ENCODE assay signal across 7 cellular contexts in the genomic region with DNA sequence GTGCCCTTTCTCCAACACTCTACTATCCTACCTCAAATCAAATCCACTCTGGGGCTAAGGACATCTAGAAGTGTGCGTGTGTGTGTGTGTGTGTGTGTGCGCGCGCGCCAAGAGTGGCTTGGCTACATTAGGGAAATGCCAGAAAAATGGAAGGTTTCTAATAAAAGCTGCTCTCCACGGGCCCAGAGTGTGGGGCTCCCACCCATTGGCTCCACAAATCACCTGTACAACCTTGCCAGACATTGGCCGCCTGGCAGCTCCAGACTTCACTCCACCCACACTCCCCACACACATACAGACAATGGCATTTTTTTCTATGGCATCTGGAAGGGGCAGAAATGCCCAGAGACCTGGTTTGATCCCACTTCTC. TPM values are rescaled to one million over a fixed set of nuclear protein-coding genes. Genes with fewer than 3 reads are reported as not detected.
DNase-seq lines count a peak whose midpoint lies in the region; ATAC-seq, FAIRE-seq and TF ChIP-seq lines count a peak whose summit lies in the region.

No MANE protein-coding gene starts in this region.

- intact Hi-C loops in HCT116 (cut with micrococcal nuclease), result no loop called here

- H3K4me2 ChIP-seq in HCT116 (ENCODE audit: low read length), result peak overlapping the region; percentile 97
- peak overlapping the region; percentile 82 for H3K4me2 ChIP-seq in hepatocyte

- peaks cover 9 to 11% (median 11%) of the 10 kb centered on the region in 3 donors for H3K4me1 Mint-ChIP-seq in T-cell

- peaks cover 15 to 28% of the 10 kb centered on the region in 2 experiments for H3K4me1 ChIP-seq in HCT116 (ENCODE audit: control insufficient read depth in 1 of 2, insufficient read depth in 2 of 2, low read length in 2 of 2)
- H3K4me1 ChIP-seq in hepatocyte (ENCODE audit: insufficient read depth), result no peaks in the 10 kb centered on the region
- no peaks in the 10 kb centered on the region for H3K4me1 ChIP-seq in small intestine (ENCODE audit: control insufficient read depth in 2 of 2, insufficient read depth in 1 of 2, low read depth in 1 of 2, low read length in 1 of 2)

- H3K27ac Mint-ChIP-seq in T-cell, result no peak overlapping the region

- H3K36me3 ChIP-seq in HCT116 (ENCODE audit: control insufficient read depth in 1 of 2, insufficient read depth in 2 of 2, low read length in 2 of 2) (no peaks in the 10 kb centered on the region), hepatocyte (replicated peaks; ENCODE audit: insufficient read depth, low read depth) (no peaks in the 10 kb centered on the region), small intestine (ENCODE audit: control insufficient read depth in 2 of 2, insufficient read depth in 2 of 2, low read length in 2 of 2) (no peaks in the 10 kb centered on the region)

- TF ChIP-seq CTCF in HCT116 (IDR thresholded peaks at IDR 0.05 in 2 of 3, conservative IDR thresholded peaks at IDR 0.05 in 1 of 3; ENCODE audit: borderline replicate concordance in 1 of 3, insufficient read depth in 1 of 3, low read depth in 2 of 3, low read length in 2 of 3) (no peak), hepatocyte (IDR thresholded peaks at IDR 0.05; ENCODE audit: poor library complexity) (no peak)

- BruUV-seq in HCT116 (replicated peaks; lab: Mats Ljungman, UMichigan), result TSS peak; percentile 32

- DNase-seq in HCT116 (ENCODE audit: low read depth, low spot score) (no peak), T-cell (no peak), hepatocyte (ENCODE audit: low spot score) (no peak), small intestine (peak; percentile 7), dedifferentiated amniotic fluid mesenchymal stem cell (ENCODE audit: extremely low spot score) (no peak), foreskin melanocyte (no peak)

- H3K9me2 ChIP-seq in HCT116 (ENCODE audit: insufficient read depth) (no peaks in the 10 kb centered on the region), hepatocyte (replicated peaks; ENCODE audit: insufficient read depth) (no peaks in the 10 kb centered on the region)

- no peaks in the 10 kb centered on the region for H3K9me3 Mint-ChIP-seq in T-cell

- peak overlapping the region; percentile 73 to 79 (median 77) for H3K4me3 Mint-ChIP-seq in T-cell

- H3K9me3 ChIP-seq in HCT116 (ENCODE audit: control insufficient read depth in 1 of 2, insufficient read depth in 1 of 2, low read depth in 1 of 2, low read length in 2 of 2), result no peaks in the 10 kb centered on the region
- H3K9me3 ChIP-seq in hepatocyte (ENCODE audit: low read depth), result no peaks in the 10 kb centered on the region
- no peaks in the 10 kb centered on the region for H3K9me3 ChIP-seq in small intestine (ENCODE audit: control insufficient read depth, low read depth)

- CTCF ChIA-PET in HCT116 (lab: Charles Lee), result interaction anchor here (0.9 to 1.4 kb wide), 4 partner anchors 30 to 296 kb away, joined by 3 to 4 read pairs (median 4); no protein-coding TSS in a partner anchor
- CTCF ChIA-PET in T-cell (lab: Charles Lee), result interaction anchor here in 1 of 2 donors (1.1 kb wide), 1 partner anchor 48 kb away, joined by 4 read pairs; no protein-coding TSS in a partner anchor

- ATAC-seq in HCT116 (peak; percentile 63), T-cell (replicated peaks in 1 of 4) (peak in 1 of 4 experiments; percentile 4), GM19467 (IDR thresholded peaks at IDR 0.05; ENCODE audit: unreplicated experiment) (no peak)

- TF ChIP-seq RAD21 in HCT116 (IDR thresholded peaks at IDR 0.05; ENCODE audit: low read depth), result no peak

- no peaks in the 10 kb centered on the region for H3K36me3 Mint-ChIP-seq in T-cell

- H4K20me1 ChIP-seq in HCT116 (ENCODE audit: insufficient read depth) (no peaks in the 10 kb centered on the region), hepatocyte (ENCODE audit: insufficient read depth, poor library complexity, severe bottlenecking) (no peaks in the 10 kb centered on the region)

- peaks cover 8 to 11% of the 10 kb centered on the region in 2 donors for H3K27me3 Mint-ChIP-seq in T-cell

- RAD21 ChIA-PET in HCT116 (lab: Charles Lee; ENCODE audit: low non-redundant PET in 1 of 2, low total read pairs in 2 of 2, uncharacterized antibody in 2 of 2, unreplicated experiment in 2 of 2), result interaction anchor here (0.5 to 0.8 kb wide), 2 partner anchors 138 to 296 kb away, joined by 3 read pairs; no protein-coding TSS in a partner anchor

- H3K4me3 ChIP-seq in HCT116 (replicated peaks in 1 of 2; ENCODE audit: low read depth in 1 of 2, low read length in 2 of 2) (peak overlapping the region; percentile 55 to 77), hepatocyte (peak overlapping the region; percentile 26), small intestine (ENCODE audit: low read depth in 1 of 2, low read length in 2 of 2) (no peak overlapping the region)

- H2AFZ ChIP-seq in HCT116 (ENCODE audit: low read depth, low read length, poor library complexity, severe bottlenecking) (peak overlapping the region; percentile 74), hepatocyte (peak overlapping the region; percentile 84)

- H3K27me3 ChIP-seq in HCT116 (ENCODE audit: insufficient read depth, low read length), result no peaks in the 10 kb centered on the region
- no peaks in the 10 kb centered on the region for H3K27me3 ChIP-seq in hepatocyte
- H3K27me3 ChIP-seq in small intestine (ENCODE audit: control insufficient read depth in 2 of 2, insufficient read depth in 2 of 2, low read length in 2 of 2), result no peaks in the 10 kb centered on the region

- no peak for FAIRE-seq in small intestine (lab: Jason Lieb, UNC)

- H3K9ac ChIP-seq in HCT116 (ENCODE audit: low read length), result peak overlapping the region; percentile 82

- POLR2A ChIA-PET in HCT116 (lab: Charles Lee), result interaction anchor here (1.0 to 1.6 kb wide), 6 partner anchors 12 to 352 kb away, joined by 3 to 6 read pairs (median 4); no protein-coding TSS in a partner anchor
- POLR2A ChIA-PET in T-cell (lab: Charles Lee), result no interaction called here

- H3K27ac ChIP-seq in HCT116 (ENCODE audit: low read depth, low read length) (peak overlapping the region; percentile 88), hepatocyte (peak overlapping the region; percentile 79), small intestine (ENCODE audit: low read depth in 1 of 2, low read length in 1 of 2) (peak overlapping the region in 1 of 2 donors; percentile 39)

- 84% methylated on average over 7 of the region's 7 CpGs for WGBS in hepatocyte (ENCODE audit: low lambda C conversion rate, missing lambda C conversion rate)
- WGBS in small intestine, 3 donors, result 65 to 68% (median 68%) methylated on average over 7 of the region's 7 CpGs

- no peaks in the 10 kb centered on the region for H3K79me2 ChIP-seq in HCT116 (ENCODE audit: insufficient read depth, low read length)
- no peaks in the 10 kb centered on the region for H3K79me2 ChIP-seq in hepatocyte

- TF ChIP-seq POLR2A in HCT116 (IDR thresholded peaks at IDR 0.05; ENCODE audit: borderline replicate concordance, extremely low read depth, insufficient read depth, insufficient read length), result no peak

TF ChIP-seq in HCT116, 20 proteins besides CTCF, POLR2A, EP300 and RAD21 (continues in another document):
- TF ChIP-seq EZH2phosphoT487 (IDR thresholded peaks at IDR 0.05; ENCODE audit: borderline replicate concordance) (no peak), ZNF274 (IDR thresholded peaks at IDR 0.05; ENCODE audit: low read depth, low read length) (no peak), SRF (IDR thresholded peaks at IDR 0.05; ENCODE audit: low read depth) (no peak), YY1 (IDR thresholded peaks at IDR 0.05; ENCODE audit: extremely low read depth, insufficient replicate concordance, low read depth, low read length) (peak; percentile 1), SP1 (IDR thresholded peaks at IDR 0.05; ENCODE audit: low read depth) (peak; percentile 33), ZFX (IDR thresholded peaks at IDR 0.05) (no peak), CBX3 (IDR thresholded peaks at IDR 0.05; ENCODE audit: low read depth) (no peak), POLR2AphosphoS5 (IDR thresholded peaks at IDR 0.05; ENCODE audit: low read depth, low read length) (no peak), TCF7L2 (IDR thresholded peaks at IDR 0.05; ENCODE audit: borderline replicate concordance, extremely low read depth, insufficient read depth, insufficient read length) (no peak), JUND (IDR thresholded peaks at IDR 0.05) (no peak), EZH2 (IDR thresholded peaks at IDR 0.05) (no peak), EGR1 (IDR thresholded peaks at IDR 0.05; ENCODE audit: low read depth) (no peak; the same call in 1 of the 2 replicates), SIN3A (IDR thresholded peaks at IDR 0.05; ENCODE audit: low read depth) (no peak)
- TF ChIP-seq, protein P1, sequence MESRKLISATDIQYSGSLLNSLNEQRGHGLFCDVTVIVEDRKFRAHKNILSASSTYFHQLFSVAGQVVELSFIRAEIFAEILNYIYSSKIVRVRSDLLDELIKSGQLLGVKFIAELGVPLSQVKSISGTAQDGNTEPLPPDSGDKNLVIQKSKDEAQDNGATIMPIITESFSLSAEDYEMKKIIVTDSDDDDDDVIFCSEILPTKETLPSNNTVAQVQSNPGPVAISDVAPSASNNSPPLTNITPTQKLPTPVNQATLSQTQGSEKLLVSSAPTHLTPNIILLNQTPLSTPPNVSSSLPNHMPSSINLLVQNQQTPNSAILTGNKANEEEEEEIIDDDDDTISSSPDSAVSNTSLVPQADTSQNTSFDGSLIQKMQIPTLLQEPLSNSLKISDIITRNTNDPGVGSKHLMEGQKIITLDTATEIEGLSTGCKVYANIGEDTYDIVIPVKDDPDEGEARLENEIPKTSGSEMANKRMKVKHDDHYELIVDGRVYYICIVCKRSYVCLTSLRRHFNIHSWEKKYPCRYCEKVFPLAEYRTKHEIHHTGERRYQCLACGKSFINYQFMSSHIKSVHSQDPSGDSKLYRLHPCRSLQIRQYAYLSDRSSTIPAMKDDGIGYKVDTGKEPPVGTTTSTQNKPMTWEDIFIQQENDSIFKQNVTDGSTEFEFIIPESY (IDR thresholded peaks at IDR 0.05; ENCODE audit: extremely low read depth, insufficient replicate concordance, low read length), result no peak

RNA-seq across cellular contexts. Expression of a gene that starts 30.3 kb away (rescaled TPM):
- total RNA-seq in HCT116 (2021; ENCODE audit: unreplicated experiment) (3.0 TPM), T-cell (under 1 TPM in 1 of 5 donors, not detected in 4; 0.13 TPM), hepatocyte (not detected in 2 replicates)
- polyA plus RNA-seq in HCT116 (2012), result 1.4 and 2.0 TPM in 2 replicates
- polyA plus RNA-seq in hepatocyte (0.54 TPM in 1 of 2 replicates, not detected in the other), small intestine (under 1 TPM in 2 of 3 donors, not detected in 1; 0.54 to 0.64 TPM)

RNA-seq across cellular contexts. Expression of a gene that starts 50.4 kb away (rescaled TPM):
- total RNA-seq in HCT116 (2021; ENCODE audit: unreplicated experiment), result 0.12 TPM
- 0.05 and 0.11 TPM in 2 replicates for polyA plus RNA-seq in HCT116 (2012)
- total RNA-seq in T-cell, result 10 to 100 TPM; 10.4 to 21.7 (median 18.3) TPM
- total RNA-seq in hepatocyte, result 0.13 and 0.52 TPM in 2 replicates
- 0.29 and 0.43 TPM in 2 replicates for polyA plus RNA-seq in hepatocyte
- polyA plus RNA-seq in small intestine, result 10 to 100 TPM in 1 of 3 donors, 1 to 10 TPM in 2; 2.7 to 18.6 (median 8.9) TPM

RNA-seq across cellular contexts. Expression of a gene that starts 50.5 kb away (rescaled TPM):
- total RNA-seq in HCT116 (2021; ENCODE audit: unreplicated experiment), result not detected
- not detected in 2 replicates for polyA plus RNA-seq in HCT116 (2012)
- total RNA-seq in T-cell, result 1 to 10 TPM; 4.5 to 6.3 (median 5.0) TPM
- 0.96 TPM in 1 of 2 replicates, not detected in the other for total RNA-seq in hepatocyte
- 0.92 TPM in 1 of 2 replicates, not detected in the other for polyA plus RNA-seq in hepatocyte
- 1 to 10 TPM in 2 of 3 donors, not detected in 1; 1.9 to 3.5 TPM for polyA plus RNA-seq in small intestine

Comparison
In these comparisons a context has a peak if more than half of its experiments do, and no peak if none do; other contexts are left out.
1. H3K4me3 ChIP-seq: peak in HCT116 (2 of 2) and hepatocyte (single experiment); none in small intestine (0 of 2).